Comparison of ENCODE assay signal across 26 cellular contexts in the genomic region with DNA sequence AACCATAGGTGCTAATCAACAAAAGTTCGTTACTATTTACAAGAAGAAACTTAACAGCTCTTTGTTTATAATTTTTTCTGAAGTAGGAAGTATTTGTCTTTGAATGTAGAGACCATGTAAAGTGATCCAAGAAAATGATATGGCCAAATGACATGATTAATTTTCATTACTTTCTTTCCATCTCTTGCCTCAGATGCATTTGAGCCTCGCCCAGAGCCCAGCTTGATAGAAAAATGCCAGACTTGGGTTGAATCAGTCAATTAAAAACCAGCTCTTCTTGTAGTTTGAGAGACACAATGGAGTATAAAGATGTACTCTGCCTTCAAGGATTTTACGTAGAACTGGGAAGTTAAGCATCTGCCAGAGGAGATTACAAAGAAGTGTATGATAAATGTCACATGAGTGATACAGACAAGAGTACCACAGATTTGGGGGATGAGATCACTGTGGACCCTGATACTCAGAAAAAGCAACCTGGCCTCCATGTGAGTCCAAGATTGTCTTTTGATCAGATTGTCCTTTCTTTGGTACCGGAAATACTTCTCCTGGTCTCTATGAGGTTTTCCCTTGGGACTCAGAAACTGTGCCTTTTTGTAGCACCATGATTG.
"Had no signal": no experiment of that assay in that cellular context is flagged by ENCODE, and none has a peak within 500 bp of the region (broad histone marks: within the 10 kb centered on the region; RNA-seq: fewer than 3 reads in every experiment).

No MANE protein-coding gene starts in this region.

- H3K9me3 Mint-ChIP-seq: activated naive CD4-positive, alpha-beta T cell treated with anti-CD3 and anti-CD28 coated beads for 36 hours; mesothelial cell of epicardium; natural killer cell; T-helper 1 cell treated with Interleukin-12 subunit alpha and Interleukin-12 subunit beta and Interleukin-4 antibody, amounts not matched to agents 30 μg/mL and 1 μg/mL, for 36 hours; WTC11 had no signal

- H3K4me2 ChIP-seq: smooth muscle cell had no signal

- H3K4me1 ChIP-seq: gastroesophageal sphincter, thyroid gland had no signal

- H3K27ac Mint-ChIP-seq: activated naive CD4-positive, alpha-beta T cell treated with anti-CD3 and anti-CD28 coated beads for 36 hours; mesothelial cell of epicardium; natural killer cell; progenitor cell of endocrine pancreas; T-helper 1 cell treated with Interleukin-12 subunit alpha and Interleukin-12 subunit beta and Interleukin-4 antibody, amounts not matched to agents 30 μg/mL and 1 μg/mL, for 36 hours; WTC11 had no signal

- ATAC-seq: gastroesophageal sphincter, left ventricle myocardium superior, natural killer cell, WTC11 had no signal

- H3K27me3 Mint-ChIP-seq: progenitor cell of endocrine pancreas had no signal

- H3K27ac ChIP-seq: gastroesophageal sphincter, sigmoid colon, SJSA1, thyroid gland had no signal

- H3K4me3 Mint-ChIP-seq: activated naive CD4-positive, alpha-beta T cell treated with anti-CD3 and anti-CD28 coated beads for 36 hours; brain; mesothelial cell of epicardium; natural killer cell; T-helper 1 cell treated with Interleukin-12 subunit alpha and Interleukin-12 subunit beta and Interleukin-4 antibody, amounts not matched to agents 30 μg/mL and 1 μg/mL, for 36 hours; WTC11 had no signal

- H3K36me3 Mint-ChIP-seq: brain, mesothelial cell of epicardium, natural killer cell, WTC11 had no signal

- FAIRE-seq: islet of Langerhans had no signal

- H3K4me3 ChIP-seq: gastroesophageal sphincter, sigmoid colon, SJSA1, smooth muscle cell, thyroid gland had no signal

- DNase-seq: activated effector memory CD4-positive, alpha-beta T cell treated with Interleukin-2 at 50 U/mL for 16 hours; activated naive CD4-positive, alpha-beta T cell treated with anti-CD3 and anti-CD28 coated beads for 36 hours; aorta; dermis blood vessel endothelial cell; effector CD8-positive, alpha-beta T cell; erythroblast; head of caudate nucleus; hypothalamus; left ventricle myocardium superior; mammary epithelial cell; natural killer cell; retina; sigmoid colon; stimulated activated CD4-positive, alpha-beta T cell treated with anti-CD3 and anti-CD28 coated beads, Interleukin-15, amount 100 ng/mL, for 24 hours; stimulated activated naive CD4-positive, alpha-beta T cell; substantia nigra; thyroid gland had no signal

- H3K36me3 ChIP-seq: gastroesophageal sphincter, sigmoid colon, thyroid gland had no signal

- H3K9me3 ChIP-seq: gastroesophageal sphincter, sigmoid colon, SJSA1, thyroid gland had no signal

- H3K27me3 ChIP-seq: gastroesophageal sphincter, sigmoid colon, SJSA1, thyroid gland had no signal

- H3K4me1 Mint-ChIP-seq: natural killer cell had no signal
